In genomic region chrX:14922437-14922836, GRCh38 we compare ENCODE assay signal across 1 cellular context.
TF ChIP-seq lines count a peak whose summit lies in the region.

No MANE protein-coding gene starts in this region.

TF ChIP-seq in endothelial cell of umbilical vein, 7 proteins besides CTCF, POLR2A, EP300 and RAD21:
- TF ChIP-seq MAX (IDR thresholded peaks at IDR 0.05; ENCODE audit: insufficient read depth, insufficient read length) (no peak), FOS (IDR thresholded peaks at IDR 0.05; ENCODE audit: borderline replicate concordance, insufficient read depth, low read length) (no peak), MYC (IDR thresholded peaks at IDR 0.05; ENCODE audit: low read depth, low read length) (no peak), POLR2AphosphoS5 (IDR thresholded peaks at IDR 0.05; ENCODE audit: insufficient read depth, low read depth, low read length) (no peak), JUN (IDR thresholded peaks at IDR 0.05; ENCODE audit: borderline replicate concordance, insufficient read depth, insufficient read length, low read depth) (no peak), GATA2 (IDR thresholded peaks at IDR 0.05; ENCODE audit: insufficient read depth, insufficient read length, low read depth, low read length) (no peak), EZH2 (IDR thresholded peaks at IDR 0.05; ENCODE audit: borderline replicate concordance, low read depth, low read length, severe bottlenecking) (no peak)
